14 cellular contexts compared by ENCODE assay signal in genomic region chr1:184485731-184486723, GRCh38.
DNase-seq lines count a peak whose midpoint lies in the region; ATAC-seq and TF ChIP-seq lines count a peak whose summit lies in the region.
"Had no signal": no experiment of that assay in that cellular context is flagged by ENCODE, and none has a peak within 500 bp of the region (broad histone marks: within the 10 kb centered on the region; RNA-seq: fewer than 3 reads in every experiment).

No MANE protein-coding gene starts in this region.

- no peak overlapping the region for H3K4me3 ChIP-seq in upper lobe of left lung
- H3K4me3 ChIP-seq: PC-9 had no signal

- H3K4me3 Mint-ChIP-seq in natural killer cell = no peak overlapping the region
- H3K4me3 Mint-ChIP-seq: activated naive CD4-positive, alpha-beta T cell treated with anti-CD3 and anti-CD28 coated beads for 36 hours had no signal

- no peak for TF ChIP-seq EP300 in upper lobe of left lung (IDR thresholded peaks at IDR 0.05)

- H3K27me3 Mint-ChIP-seq in natural killer cell (ENCODE audit: low read depth in 2 of 2) = no peaks in the 10 kb centered on the region

- no peaks in the 10 kb centered on the region for H3K36me3 Mint-ChIP-seq in natural killer cell

- H3K9me3 Mint-ChIP-seq in natural killer cell = no peaks in the 10 kb centered on the region
- H3K9me3 Mint-ChIP-seq: activated naive CD4-positive, alpha-beta T cell treated with anti-CD3 and anti-CD28 coated beads for 36 hours had no signal

- peaks cover 56 to 70% of the 10 kb centered on the region in 2 donors for H3K4me1 Mint-ChIP-seq in natural killer cell

- H3K4me1 ChIP-seq in foreskin keratinocyte (peaks cover 26% of the 10 kb centered on the region), upper lobe of left lung (peaks cover 17 to 49% (median 33%) of the 10 kb centered on the region in 4 donors)

- no peaks in the 10 kb centered on the region for H3K36me3 ChIP-seq in upper lobe of left lung

- no peak for TF ChIP-seq POLR2A in upper lobe of left lung (IDR thresholded peaks at IDR 0.05)

- 71% methylated on average over 9 of the region's 9 CpGs for WGBS in upper lobe of left lung, 2 donors

- H3K27me3 ChIP-seq in foreskin keratinocyte = no peaks in the 10 kb centered on the region
- no peaks in the 10 kb centered on the region for H3K27me3 ChIP-seq in upper lobe of left lung

- no peaks in the 10 kb centered on the region for H3K9me3 ChIP-seq in upper lobe of left lung

- peak overlapping the region; percentile 71 to 80 for H3K27ac Mint-ChIP-seq in natural killer cell
- H3K27ac Mint-ChIP-seq: activated naive CD4-positive, alpha-beta T cell treated with anti-CD3 and anti-CD28 coated beads for 36 hours had no signal

- DNase-seq in amniotic epithelial cell (ENCODE audit: low read depth) (peak; percentile 32), foreskin keratinocyte (peak; percentile 49 to 79), natural killer cell (no peak), upper lobe of left lung (no peak), DMS153 (lab: John Stamatoyannopoulos, UW) (no peak), NCI-H1092 (lab: John Stamatoyannopoulos, UW) (no peak), NCI-H1930 (lab: John Stamatoyannopoulos, UW) (no peak)
- DNase-seq in stimulated activated CD4-positive, alpha-beta T cell treated with anti-CD3 and anti-CD28 coated beads, Interleukin-2, amount 100 ng/mL, for 24 hours = no peak
- DNase-seq: activated naive CD4-positive, alpha-beta T cell treated with anti-CD3 and anti-CD28 coated beads for 36 hours; cerebellar nuclear complex; NCI-H446 treated with DMSO at 0.1 percent for 48 hours; T1000 had no signal

- TF ChIP-seq CTCF in foreskin keratinocyte (conservative IDR thresholded peaks at IDR 0.05) = no peak
- no peak for TF ChIP-seq CTCF in natural killer cell (IDR thresholded peaks at IDR 0.05)
- no peak for TF ChIP-seq CTCF in upper lobe of left lung (IDR thresholded peaks at IDR 0.05)

- peak overlapping the region; percentile 1 for H3K27ac ChIP-seq in foreskin keratinocyte
- peak overlapping the region; percentile 20 to 62 (median 38) for H3K27ac ChIP-seq in upper lobe of left lung
- H3K27ac ChIP-seq: parathyroid adenoma, PC-9 had no signal

- intact Hi-C loops in natural killer cell (cut with micrococcal nuclease) = no loop called here

- ATAC-seq in foreskin keratinocyte (peak; percentile 84), natural killer cell (no peak), upper lobe of left lung (ENCODE audit: low FRiP score in 2 of 2) (no peak)

Comparison
In these comparisons a context has a peak if more than half of its experiments do, and no peak if none do; other contexts are left out.
1. DNase-seq: peak in amniotic epithelial cell (single experiment) and foreskin keratinocyte (2 of 2); none in natural killer cell (single experiment), upper lobe of left lung (0 of 2), DMS153 (single experiment), NCI-H1092 (single experiment), stimulated activated CD4-positive, alpha-beta T cell treated with anti-CD3 and anti-CD28 coated beads, Interleukin-2, amount 100 ng/mL, for 24 hours (0 of 2) and NCI-H1930 (0 of 2).